In genomic region chr13:110455941-110456340, GRCh38 we compare ENCODE assay signal across 1 cellular context.
A peak's percentile ranks its signal among the peaks of the same experiment; 100 is the strongest.
TF ChIP-seq lines count a peak whose summit lies in the region.

No MANE protein-coding gene starts in this region.

TF ChIP-seq in HepG2, 621 proteins besides CTCF, POLR2A, EP300 and RAD21 (continued from another document and continues in another):
- TF ChIP-seq CEBPZ (IDR thresholded peaks at IDR 0.05; ENCODE audit: low read length): no peak
- no peak for TF ChIP-seq HOXA9 (CRISPR knock-in tag; IDR thresholded peaks at IDR 0.05; ENCODE audit: borderline replicate concordance)
- TF ChIP-seq ZNF263 (CRISPR knock-in tag; IDR thresholded peaks at IDR 0.05): peak; percentile 79
- no peak for TF ChIP-seq CSRNP1 (CRISPR knock-in tag; IDR thresholded peaks at IDR 0.05)
- TF ChIP-seq TMF1 (CRISPR knock-in tag; IDR thresholded peaks at IDR 0.05; ENCODE audit: low read depth): no peak
- no peak for TF ChIP-seq SP140L (CRISPR knock-in tag; IDR thresholded peaks at IDR 0.05; ENCODE audit: borderline replicate concordance)
- TF ChIP-seq TCF12 (IDR thresholded peaks at IDR 0.05): no peak
- no peak for TF ChIP-seq TCF12 (CRISPR knock-in tag; IDR thresholded peaks at IDR 0.05)
- no peak for TF ChIP-seq TAF1 (CRISPR knock-in tag; IDR thresholded peaks at IDR 0.05)
- no peak for TF ChIP-seq ARNTL (CRISPR knock-in tag; IDR thresholded peaks at IDR 0.05)
- TF ChIP-seq ZNF784 (CRISPR knock-in tag; IDR thresholded peaks at IDR 0.05; ENCODE audit: borderline replicate concordance): no peak
- TF ChIP-seq KDM1A (CRISPR knock-in tag; IDR thresholded peaks at IDR 0.05): no peak
- TF ChIP-seq ZBTB7A (CRISPR knock-in tag; IDR thresholded peaks at IDR 0.05): no peak
- TF ChIP-seq NR3C1 (CRISPR knock-in tag; IDR thresholded peaks at IDR 0.05): no peak
- TF ChIP-seq GRHL1 (CRISPR knock-in tag; conservative IDR thresholded peaks at IDR 0.05): no peak
- no peak for TF ChIP-seq ZNF510 (CRISPR knock-in tag; IDR thresholded peaks at IDR 0.05; ENCODE audit: low read depth)
- no peak for TF ChIP-seq ZNF343 (CRISPR knock-in tag; IDR thresholded peaks at IDR 0.05)
- no peak for TF ChIP-seq ZNF3 (CRISPR knock-in tag; IDR thresholded peaks at IDR 0.05)
- no peak for TF ChIP-seq SIX1 (CRISPR knock-in tag; IDR thresholded peaks at IDR 0.05; ENCODE audit: borderline replicate concordance)
- TF ChIP-seq USF2 (IDR thresholded peaks at IDR 0.05; ENCODE audit: low read depth, low read length): no peak
- TF ChIP-seq USF2 (CRISPR knock-in tag; IDR thresholded peaks at IDR 0.05; ENCODE audit: borderline replicate concordance): no peak
- 0 out of 2 replicates have a peak, but pooled peaks have one; percentile 21 for TF ChIP-seq SRF (IDR thresholded peaks at IDR 0.05; ENCODE audit: low read depth, low read length)
- TF ChIP-seq ZNF800 (CRISPR knock-in tag; IDR thresholded peaks at IDR 0.05): no peak
- TF ChIP-seq ZNF335 (CRISPR knock-in tag; IDR thresholded peaks at IDR 0.05): no peak
- TF ChIP-seq NBN (conservative IDR thresholded peaks at IDR 0.05): no peak
- no peak for TF ChIP-seq ARNT2 (CRISPR knock-in tag; IDR thresholded peaks at IDR 0.05; ENCODE audit: low read depth)
- TF ChIP-seq GLI4 (CRISPR knock-in tag; IDR thresholded peaks at IDR 0.05; ENCODE audit: borderline replicate concordance): no peak
- TF ChIP-seq SMC3 (IDR thresholded peaks at IDR 0.05; ENCODE audit: low read length): peak; percentile 77
- no peak for TF ChIP-seq PTBP1 (IDR thresholded peaks at IDR 0.05; ENCODE audit: low read depth, low read length, poor library complexity, severe bottlenecking)
- no peak for TF ChIP-seq ZNF720 (CRISPR knock-in tag; IDR thresholded peaks at IDR 0.05)
- no peak for TF ChIP-seq CREBL2 (CRISPR knock-in tag; IDR thresholded peaks at IDR 0.05; ENCODE audit: borderline replicate concordance)
- TF ChIP-seq TFE3 (CRISPR knock-in tag; IDR thresholded peaks at IDR 0.05): peak; percentile 48; the same call in 1 of the 2 replicates
- TF ChIP-seq MTF1 (CRISPR knock-in tag; IDR thresholded peaks at IDR 0.05): no peak
- no peak for TF ChIP-seq THYN1 (CRISPR knock-in tag; IDR thresholded peaks at IDR 0.05; ENCODE audit: borderline replicate concordance, low read depth)
- no peak for TF ChIP-seq STAT6 (CRISPR knock-in tag; IDR thresholded peaks at IDR 0.05; ENCODE audit: borderline replicate concordance)
- TF ChIP-seq ZNF607 (CRISPR knock-in tag; IDR thresholded peaks at IDR 0.05; ENCODE audit: borderline replicate concordance): no peak
- TF ChIP-seq TEF (CRISPR knock-in tag; IDR thresholded peaks at IDR 0.05): no peak
- TF ChIP-seq ZNF75D (CRISPR knock-in tag; IDR thresholded peaks at IDR 0.05; ENCODE audit: borderline replicate concordance): no peak
- TF ChIP-seq ZNF24 (IDR thresholded peaks at IDR 0.05): no peak
- no peak for TF ChIP-seq ZNF143 (CRISPR knock-in tag; IDR thresholded peaks at IDR 0.05)
- no peak for TF ChIP-seq PHF5A (CRISPR knock-in tag; IDR thresholded peaks at IDR 0.05; ENCODE audit: low read depth, unreplicated experiment)
- TF ChIP-seq ELF4 (CRISPR knock-in tag; IDR thresholded peaks at IDR 0.05; ENCODE audit: borderline replicate concordance): no peak
- TF ChIP-seq ZNF766 (CRISPR knock-in tag; IDR thresholded peaks at IDR 0.05; ENCODE audit: borderline replicate concordance): no peak
- TF ChIP-seq MED1 (CRISPR knock-in tag; IDR thresholded peaks at IDR 0.05): no peak
- no peak for TF ChIP-seq ZNF350 (CRISPR knock-in tag; IDR thresholded peaks at IDR 0.05; ENCODE audit: borderline replicate concordance, low read depth)
- TF ChIP-seq ESRRA (CRISPR knock-in tag; IDR thresholded peaks at IDR 0.05; ENCODE audit: low read depth): no peak
- no peak for TF ChIP-seq XBP1 (CRISPR knock-in tag; IDR thresholded peaks at IDR 0.05)
- TF ChIP-seq HIC2 (CRISPR knock-in tag; IDR thresholded peaks at IDR 0.05; ENCODE audit: low read depth): no peak
